Comparison of ENCODE assay signal across 5 cellular contexts in genomic region chr11:7270233-7270760, GRCh38. TPM values are rescaled to one million over a fixed set of nuclear protein-coding genes. Genes with fewer than 3 reads are reported as not detected.
"Had no signal": no experiment of that assay in that cellular context is flagged by ENCODE, and none has a peak within 500 bp of the region (broad histone marks: within the 10 kb centered on the region; RNA-seq: fewer than 3 reads in every experiment).

No MANE protein-coding gene starts in this region.

- DNase-seq: H9, HCEC 1CT, IMR-90 had no signal

- ATAC-seq: GM23338, K562 had no signal

- H3K4me3 ChIP-seq: GM23338, K562 had no signal

RNA-seq across cellular contexts. Expression of gene SYT9, which starts 18.6 kb away (rescaled TPM):
- polyA plus RNA-seq: IMR-90 had no signal
